20 cellular contexts compared by ENCODE assay signal in genomic region chr6:22082278-22082677, GRCh38.
A peak's percentile ranks its signal among the peaks of the same experiment; 100 is the strongest.
DNase-seq lines count a peak whose midpoint lies in the region; ATAC-seq and TF ChIP-seq lines count a peak whose summit lies in the region.
"Had no signal": no experiment of that assay in that cellular context is flagged by ENCODE, and none has a peak within 500 bp of the region (broad histone marks: within the 10 kb centered on the region; RNA-seq: fewer than 3 reads in every experiment).

No MANE protein-coding gene starts in this region.

- H3K27ac ChIP-seq in GM23248 = no peak overlapping the region
- H3K27ac ChIP-seq: lower lobe of right lung had no signal

- no peak overlapping the region for H3K4me3 ChIP-seq in GM23248
- H3K4me3 ChIP-seq: lower lobe of right lung, ovary had no signal

- in situ Hi-C loops in GM23248 (cut with MboI) = no loop called here

- H3K4me3 Mint-ChIP-seq in nephron progenitor cell = no peak overlapping the region
- H3K4me3 Mint-ChIP-seq: B cell had no signal

- H3K27ac Mint-ChIP-seq in nephron progenitor cell = peak overlapping the region; percentile 67
- H3K27ac Mint-ChIP-seq: B cell, IgD-negative memory B cell had no signal

- TF ChIP-seq CTCF in nephron progenitor cell (IDR thresholded peaks at IDR 0.05) = no peak

- H3K36me3 ChIP-seq in GM23248 (ENCODE audit: low read depth) = no peaks in the 10 kb centered on the region
- H3K36me3 ChIP-seq: lower lobe of right lung, ovary had no signal

- H3K27me3 ChIP-seq in GM23248 (replicated peaks; ENCODE audit: insufficient read depth) = no peaks in the 10 kb centered on the region
- H3K27me3 ChIP-seq: ovary had no signal

- H3K4me2 ChIP-seq in GM23248 (ENCODE audit: unreplicated experiment) = peak overlapping the region; percentile 21

- H3K9ac ChIP-seq in GM23248 = no peak overlapping the region

- peak; percentile 36 for ATAC-seq in esophagus mucosa
- no peak for ATAC-seq in HG02763 (IDR thresholded peaks at IDR 0.05; ENCODE audit: unreplicated experiment)
- ATAC-seq: lower lobe of right lung, Right ventricle myocardium inferior had no signal

- peaks cover 2% of the 10 kb centered on the region for H3K27me3 Mint-ChIP-seq in nephron progenitor cell (ENCODE audit: low read depth, poor library complexity)
- H3K27me3 Mint-ChIP-seq: B cell, IgD-negative memory B cell had no signal

- no peaks in the 10 kb centered on the region for H3K9me3 ChIP-seq in GM23248 (ENCODE audit: low read depth)
- H3K9me3 ChIP-seq: lower lobe of right lung, ovary had no signal

- peaks cover 27% of the 10 kb centered on the region for H3K9me3 Mint-ChIP-seq in nephron progenitor cell
- H3K9me3 Mint-ChIP-seq: IgD-negative memory B cell had no signal

- H4K20me1 ChIP-seq in GM23248 (ENCODE audit: insufficient read depth) = no peaks in the 10 kb centered on the region

- peaks cover 71% of the 10 kb centered on the region for H3K36me3 Mint-ChIP-seq in nephron progenitor cell (ENCODE audit: low read depth)
- H3K36me3 Mint-ChIP-seq: IgD-negative memory B cell had no signal

- peaks cover 27% of the 10 kb centered on the region for H3K4me1 Mint-ChIP-seq in nephron progenitor cell
- H3K4me1 Mint-ChIP-seq: B cell, IgD-negative memory B cell had no signal

- H3K9me2 ChIP-seq in GM23248 (ENCODE audit: insufficient read depth) = no peaks in the 10 kb centered on the region

- H3F3A ChIP-seq in GM23248 (ENCODE audit: insufficient read depth) = no peaks in the 10 kb centered on the region

- H3K4me1 ChIP-seq in GM23248 (ENCODE audit: insufficient read depth) = 0 out of 2 replicates have a peak, but pooled peaks cover 5% of the 10 kb centered on the region
- H3K4me1 ChIP-seq: lower lobe of right lung had no signal

- no peaks in the 10 kb centered on the region for H3K79me2 ChIP-seq in GM23248 (ENCODE audit: insufficient read depth)

- DNase-seq in GM23248 = peak; percentile 49
- peak; percentile 61 for DNase-seq in NCI-H748 (lab: John Stamatoyannopoulos, UW; ENCODE audit: unreplicated experiment)
- no peak for DNase-seq in nephron progenitor cell
- no peak for DNase-seq in Kasumi-1 (lab: John Stamatoyannopoulos, UW)
- no peak for DNase-seq in activated CD4-positive, alpha-beta T cell treated with anti-CD3 and anti-CD28 coated beads for 1 hour
- DNase-seq in middle frontal gyrus (ENCODE audit: extremely low spot score, low spot score) = no peak
- DNase-seq: activated CD4-positive, alpha-beta T cell treated with anti-CD3 and anti-CD28 coated beads, Interleukin-2, amount 50 U/mL, for 48 hours; activated naive CD4-positive, alpha-beta T cell treated with Interleukin-2 at 50 U/mL for 16 hours; aorta; COR-L47; head of caudate nucleus; lower lobe of right lung; MV-4-11; ovary; stimulated activated CD4-positive, alpha-beta T cell treated with anti-CD3 and anti-CD28 coated beads, Interleukin-4, amount 100 ng/mL, for 1 hour had no signal

- no peak overlapping the region for H2AFZ ChIP-seq in GM23248

- WGBS in GM23248 (ENCODE audit: low coverage in 1 of 2, low lambda C conversion rate in 2 of 2, missing lambda C conversion rate in 2 of 2), 2 experiments = 67 to 69% methylated on average over 2 of the region's 2 CpGs

Comparison
In these comparisons a context has a peak if more than half of its experiments do, and no peak if none do; other contexts are left out.
1. DNase-seq: peak in GM23248 (single experiment) and NCI-H748 (single experiment); none in nephron progenitor cell (single experiment), Kasumi-1 (0 of 2), activated CD4-positive, alpha-beta T cell treated with anti-CD3 and anti-CD28 coated beads for 1 hour (single experiment) and middle frontal gyrus (single experiment).